8 cellular contexts compared by ENCODE assay signal in genomic region chr1:26335774-26336476, GRCh38. TPM values are rescaled to one million over a fixed set of nuclear protein-coding genes. Genes with fewer than 3 reads are reported as not detected.
DNase-seq lines count a peak whose midpoint lies in the region; ATAC-seq and TF ChIP-seq lines count a peak whose summit lies in the region.

No MANE protein-coding gene starts in this region.

- no peaks in the 10 kb centered on the region for H3K9me3 Mint-ChIP-seq in natural killer cell treated with Interleukin-12 subunit alpha and Interleukin-12 subunit beta and Interleukin-15 and Interleukin-18, amount 100 ng/mL, for 72 hours

- intact Hi-C loops in sciatic nerve (cut with DNase I): no loop called here

- peaks cover 4 to 8% of the 10 kb centered on the region in 2 donors for H3K4me1 Mint-ChIP-seq in natural killer cell treated with Interleukin-12 subunit alpha and Interleukin-12 subunit beta and Interleukin-15 and Interleukin-18, amount 100 ng/mL, for 72 hours (ENCODE audit: low read depth in 2 of 2)

- H3K4me3 ChIP-seq in GM06990 (replicated peaks; ENCODE audit: low read depth, low read length): peak overlapping the region; percentile 49
- H3K4me3 ChIP-seq in duodenal mucosa (ENCODE audit: low read depth in 1 of 2, low read length in 2 of 2): peak overlapping the region; percentile 78 to 87

- H3K36me3 ChIP-seq in GM06990 (ENCODE audit: control insufficient read depth, insufficient read depth, low read length) (no peaks in the 10 kb centered on the region), duodenal mucosa (ENCODE audit: control insufficient read depth in 1 of 2, insufficient read depth in 2 of 2, low read length in 2 of 2) (peaks cover 3 to 5% of the 10 kb centered on the region in 2 donors)

- H3K27ac Mint-ChIP-seq in natural killer cell treated with Interleukin-12 subunit alpha and Interleukin-12 subunit beta and Interleukin-15 and Interleukin-18, amount 100 ng/mL, for 72 hours: peak overlapping the region in 1 of 2 donors; percentile 67

- no peaks in the 10 kb centered on the region for H3K9me3 ChIP-seq in duodenal mucosa (ENCODE audit: control insufficient read depth in 1 of 2, low read length in 2 of 2)

- no peak for TF ChIP-seq CTCF in GM06990 (IDR thresholded peaks at IDR 0.05; ENCODE audit: insufficient read depth, low read length, poor library complexity, severe bottlenecking)

- peak overlapping the region; percentile 18 to 69 for H3K9ac ChIP-seq in duodenal mucosa (ENCODE audit: low read depth in 1 of 2, low read length in 2 of 2)

- no peaks in the 10 kb centered on the region for H3K36me3 Mint-ChIP-seq in natural killer cell treated with Interleukin-12 subunit alpha and Interleukin-12 subunit beta and Interleukin-15 and Interleukin-18, amount 100 ng/mL, for 72 hours

- ATAC-seq in natural killer cell treated with Interleukin-12 subunit alpha and Interleukin-12 subunit beta and Interleukin-15 and Interleukin-18, amount 100 ng/mL, for 72 hours: no peak
- ATAC-seq in sciatic nerve: no peak

- no peak for DNase-seq in GM06990 (ENCODE audit: extremely low read depth, insufficient read length)
- DNase-seq in NCI-H146 treated with DMSO at 0.1 percent for 48 hours (lab: John Stamatoyannopoulos, UW; ENCODE audit: unreplicated experiment): peak; percentile 33
- no peak for DNase-seq in natural killer cell treated with Interleukin-12 subunit alpha and Interleukin-12 subunit beta and Interleukin-15 and Interleukin-18, amount 100 ng/mL, for 72 hours (ENCODE audit: low spot score)
- DNase-seq in mucosa of gallbladder (ENCODE audit: low spot score): no peak
- no peak for DNase-seq in sciatic nerve (ENCODE audit: low spot score)
- no peak for DNase-seq in RKO (ENCODE audit: low spot score)
- no peak for DNase-seq in stimulated activated CD4-positive, alpha-beta T cell treated with anti-CD3 and anti-CD28 coated beads, Interleukin-12 subunit alpha, Interleukin-12 subunit beta, amount 100 ng/mL, for 4 hours

- peaks cover 6 to 10% of the 10 kb centered on the region in 2 donors for H3K4me1 ChIP-seq in duodenal mucosa (ENCODE audit: control insufficient read depth in 1 of 2, insufficient read depth in 2 of 2, low read length in 2 of 2)

- no peak overlapping the region for H3K27ac ChIP-seq in duodenal mucosa (ENCODE audit: low read depth, low read length)

- H3K27me3 ChIP-seq in GM06990 (replicated peaks; ENCODE audit: control insufficient read depth, insufficient read depth, low read length) (no peaks in the 10 kb centered on the region), duodenal mucosa (ENCODE audit: control insufficient read depth in 1 of 2, insufficient read depth in 2 of 2, low read length in 2 of 2) (no peaks in the 10 kb centered on the region)

- H3K27me3 Mint-ChIP-seq in natural killer cell treated with Interleukin-12 subunit alpha and Interleukin-12 subunit beta and Interleukin-15 and Interleukin-18, amount 100 ng/mL, for 72 hours: peaks cover 0 to 2% of the 10 kb centered on the region in 2 donors

- peak overlapping the region; percentile 88 for H3K4me3 Mint-ChIP-seq in natural killer cell treated with Interleukin-12 subunit alpha and Interleukin-12 subunit beta and Interleukin-15 and Interleukin-18, amount 100 ng/mL, for 72 hours

RNA-seq across cellular contexts. Expression of gene CRYBG2, which starts 18.0 kb away (rescaled TPM):
- under 1 TPM in 1 of 2 donors, not detected in 1; 0.95 TPM for total RNA-seq in natural killer cell treated with Interleukin-12 subunit alpha and Interleukin-12 subunit beta and Interleukin-15 and Interleukin-18, amount 100 ng/mL, for 72 hours
- total RNA-seq in mucosa of gallbladder (25.5 TPM), sciatic nerve (not detected)

RNA-seq across cellular contexts. Expression of gene CD52, which starts 18.2 kb away (rescaled TPM):
- total RNA-seq in natural killer cell treated with Interleukin-12 subunit alpha and Interleukin-12 subunit beta and Interleukin-15 and Interleukin-18, amount 100 ng/mL, for 72 hours: 10 to 100 TPM in 1 of 2 donors, 1 to 10 TPM in 1; 8.1 to 17.2 TPM
- total RNA-seq in mucosa of gallbladder (21.1 TPM), sciatic nerve (13.2 TPM)

RNA-seq across cellular contexts. Expression of gene UBXN11, which starts 29.5 kb away (rescaled TPM):
- total RNA-seq in natural killer cell treated with Interleukin-12 subunit alpha and Interleukin-12 subunit beta and Interleukin-15 and Interleukin-18, amount 100 ng/mL, for 72 hours: 10 to 100 TPM in 1 of 2 donors, 1 to 10 TPM in 1; 9.9 to 24.8 TPM
- 21.3 TPM for total RNA-seq in mucosa of gallbladder
- total RNA-seq in sciatic nerve: 23.1 TPM

RNA-seq across cellular contexts. Expression of gene ZNF683, which starts 36.6 kb away (rescaled TPM):
- not detected for total RNA-seq in natural killer cell treated with Interleukin-12 subunit alpha and Interleukin-12 subunit beta and Interleukin-15 and Interleukin-18, amount 100 ng/mL, for 72 hours
- total RNA-seq in mucosa of gallbladder (2.9 TPM), sciatic nerve (0.31 TPM)

RNA-seq across cellular contexts. Expression of gene SH3BGRL3, which starts 56.0 kb away (rescaled TPM):
- total RNA-seq in natural killer cell treated with Interleukin-12 subunit alpha and Interleukin-12 subunit beta and Interleukin-15 and Interleukin-18, amount 100 ng/mL, for 72 hours: 100 to 1,000 TPM; 203 to 249 TPM
- total RNA-seq in mucosa of gallbladder (133 TPM), sciatic nerve (106 TPM)

Comparison
In these comparisons a context has a peak if more than half of its experiments do, and no peak if none do; other contexts are left out.
1. RNA of gene CRYBG2, which starts 18.0 kb away (total RNA-seq): 25.5 TPM in mucosa of gallbladder (single experiment); 0.95 TPM in natural killer cell treated with Interleukin-12 subunit alpha and Interleukin-12 subunit beta and Interleukin-15 and Interleukin-18, amount 100 ng/mL, for 72 hours and not detected in sciatic nerve (single experiment); every median in the first group is over 10 times any median in the second.